ENCODE assay signal across 1 cellular context in genomic region chr11:66967670-66968425, GRCh38.
TF ChIP-seq lines count a peak whose summit lies in the region.

No MANE protein-coding gene starts in this region.

TF ChIP-seq in H1, 55 proteins besides CTCF, POLR2A, EP300 and RAD21:
- TF ChIP-seq MAFK (IDR thresholded peaks at IDR 0.05; ENCODE audit: low read depth, low read length) (no peak), POLR2AphosphoS5 (IDR thresholded peaks at IDR 0.05; ENCODE audit: low read depth, low read length) (no peak)
